In the genomic region with DNA sequence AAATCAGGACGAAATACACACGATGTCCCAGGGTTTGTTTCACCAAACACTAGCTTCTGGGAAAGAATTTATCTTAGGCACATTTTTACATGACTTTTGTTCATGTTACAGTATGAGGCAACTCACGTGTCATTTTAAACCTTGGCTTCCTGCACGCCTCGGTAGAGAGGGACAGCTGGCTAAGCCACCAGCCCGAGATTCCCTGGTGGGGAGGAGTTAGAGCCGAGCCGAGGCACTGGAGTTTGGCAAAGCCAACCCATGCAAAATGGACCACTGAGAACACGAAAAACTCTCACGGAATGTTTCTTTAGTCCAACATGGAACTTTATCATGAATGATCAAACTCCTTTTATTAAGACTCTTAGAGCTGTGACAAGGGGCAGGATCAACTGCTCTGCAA, we compare ENCODE assay signal across 1 cellular context.
TF ChIP-seq lines count a peak whose summit lies in the region.

No MANE protein-coding gene starts in this region.

TF ChIP-seq in GM23338, 12 proteins besides CTCF, POLR2A, EP300 and RAD21 (continued from another document):
- no peak for TF ChIP-seq ZNF462 (CRISPR knock-in tag; IDR thresholded peaks at IDR 0.05)
- TF ChIP-seq ZNF331 (CRISPR knock-in tag; IDR thresholded peaks at IDR 0.05; ENCODE audit: low read depth), result no peak
- no peak for TF ChIP-seq JUNB (IDR thresholded peaks at IDR 0.05; ENCODE audit: unreplicated experiment)
